ENCODE assay signal across 1 cellular context in genomic region chr2:49714433-49714832, GRCh38.
TF ChIP-seq lines count a peak whose summit lies in the region.

No MANE protein-coding gene starts in this region.

TF ChIP-seq in GM23338, 12 proteins besides CTCF, POLR2A, EP300 and RAD21 (continued from another document):
- TF ChIP-seq ZNF462 (CRISPR knock-in tag; IDR thresholded peaks at IDR 0.05) (no peak), EZH2phosphoT487 (IDR thresholded peaks at IDR 0.05; ENCODE audit: unreplicated experiment) (no peak)
